In genomic region chr3:121424549-121424948, GRCh38 we compare ENCODE assay signal across 32 cellular contexts.
"Had no signal": no experiment of that assay in that cellular context is flagged by ENCODE, and none has a peak within 500 bp of the region (broad histone marks: within the 10 kb centered on the region; RNA-seq: fewer than 3 reads in every experiment).

No MANE protein-coding gene starts in this region.

- H3K27ac ChIP-seq: adrenal gland, ascending aorta, body of pancreas, brain microvascular endothelial cell, breast epithelium, cardiac muscle cell had no signal

- FAIRE-seq: astrocyte had no signal

- H3K4me1 ChIP-seq: adrenal gland, ascending aorta, body of pancreas, breast epithelium had no signal

- H3K9me3 ChIP-seq: adrenal gland, ascending aorta, body of pancreas, breast epithelium had no signal

- ATAC-seq: activated naive CD4-positive, alpha-beta T cell treated with anti-CD3 and anti-CD28 coated beads, Interleukin-2, amount 50 U/mL, for 72 hours; activated naive CD8-positive, alpha-beta T cell treated with anti-CD3 and anti-CD28 coated beads, Interleukin-2, amount 50 U/mL, for 24 hours; activated T-cell treated with anti-CD3 and anti-CD28 coated beads, Interleukin-2, amount 50 U/mL, for 4 hours; activated T-cell treated with anti-CD3 and anti-CD28 coated beads, Interleukin-2, amount 50 U/mL, for 72 hours; activated T-helper 17 cell treated with anti-CD3 and anti-CD28 coated beads, Interleukin-2, amount 50 U/mL, for 72 hours; body of pancreas had no signal

- DNase-seq: activated effector memory CD4-positive, alpha-beta T cell treated with anti-CD3 and anti-CD28 coated beads, Interleukin-2, amount 50 U/mL, for 16 hours; activated effector memory CD4-positive, alpha-beta T cell treated with Interleukin-2 at 50 U/mL for 16 hours; activated gamma-delta T cell; activated gamma-delta T cell treated with Interleukin-2 at 50 U/mL for 16 hours; activated naive CD4-positive, alpha-beta T cell; activated naive CD4-positive, alpha-beta T cell treated with anti-CD3 and anti-CD28 coated beads for 36 hours; activated naive CD4-positive, alpha-beta T cell treated with anti-CD3 and anti-CD28 coated beads, Interleukin-2, amount 10 ng/mL, durations not matched to agents 7 days and 5 days; activated naive CD4-positive, alpha-beta T cell treated with anti-CD3 and anti-CD28 coated beads, Interleukin-2, amount 50 U/mL, for 16 hours; activated naive CD4-positive, alpha-beta T cell treated with Interleukin-2 at 50 U/mL for 16 hours; activated naive CD8-positive, alpha-beta T cell treated with anti-CD3 and anti-CD28 coated beads for 36 hours; activated naive CD8-positive, alpha-beta T cell treated with anti-CD3 and anti-CD28 coated beads, Interleukin-2, amount 10 ng/mL, durations not matched to agents 7 days and 5 days; activated naive CD8-positive, alpha-beta T cell treated with anti-CD3 and anti-CD28 coated beads, Interleukin-2, amount 50 U/mL, for 24 hours; activated T-cell treated with anti-CD3 and anti-CD28 coated beads, Interleukin-2, amount 50 U/mL, for 24 hours; activated T-cell treated with anti-CD3 and anti-CD28 coated beads, Interleukin-2, amount 50 U/mL, for 4 hours; activated T-cell treated with anti-CD3 and anti-CD28 coated beads, Interleukin-2, amount 50 U/mL, for 48 hours; activated T-cell treated with anti-CD3 and anti-CD28 coated beads, Interleukin-2, amount 50 U/mL, for 72 hours; adrenal gland; amniotic stem cell; amygdala; anterior cingulate cortex; aorta; body of pancreas; brain microvascular endothelial cell; caudate nucleus; central memory CD4-positive, alpha-beta T cell; cerebellar nuclear complex had no signal

- H3K27me3 ChIP-seq: adrenal gland, ascending aorta, body of pancreas, brain microvascular endothelial cell, breast epithelium, cardiac muscle cell had no signal

- H3K36me3 ChIP-seq: adrenal gland, ascending aorta, brain microvascular endothelial cell, breast epithelium, cardiac muscle cell had no signal

- H3K4me3 ChIP-seq: adrenal gland, ascending aorta, body of pancreas, breast epithelium, cardiac muscle cell had no signal
